Comparison of ENCODE assay signal across 24 cellular contexts in genomic region chr2:189274412-189274811, GRCh38.
"Had no signal": no experiment of that assay in that cellular context is flagged by ENCODE, and none has a peak within 500 bp of the region (broad histone marks: within the 10 kb centered on the region; RNA-seq: fewer than 3 reads in every experiment).

No MANE protein-coding gene starts in this region.

- H3K4me1 ChIP-seq: esophagus muscularis mucosa, gastroesophageal sphincter, sigmoid colon, testis, uterus had no signal

- H3K27ac Mint-ChIP-seq: activated CD4-positive, alpha-beta memory T cell treated with anti-CD3 and anti-CD28 coated beads for 36 hours; activated naive CD8-positive, alpha-beta T cell treated with anti-CD3 and anti-CD28 coated beads, Interleukin-2, amount 50 U/mL, for 24 hours; brain; memory B cell; stimulated activated memory B cell treated with anti-CD40 and anti-IgM and Interleukin-4, amounts not matched to agents 10 μg/mL and 1 μg/mL and 100 μg/mL, for 72 hours; T-cell had no signal

- H3K36me3 Mint-ChIP-seq: brain; memory B cell; stimulated activated memory B cell treated with anti-CD40 and anti-IgM and Interleukin-4, amounts not matched to agents 10 μg/mL and 1 μg/mL and 100 μg/mL, for 72 hours had no signal

- DNase-seq: activated CD4-positive, alpha-beta memory T cell treated with anti-CD3 and anti-CD28 coated beads for 36 hours; activated CD4-positive, alpha-beta T cell treated with anti-CD3 and anti-CD28 coated beads for 48 hours; activated effector memory CD4-positive, alpha-beta T cell treated with Interleukin-2 at 50 U/mL for 16 hours; activated naive CD4-positive, alpha-beta T cell treated with anti-CD3 and anti-CD28 coated beads, Interleukin-2, amount 50 U/mL, for 16 hours; activated naive CD8-positive, alpha-beta T cell treated with anti-CD3 and anti-CD28 coated beads, Interleukin-2, amount 50 U/mL, for 24 hours; activated T-cell treated with anti-CD3 and anti-CD28 coated beads, Interleukin-2, amount 50 U/mL, for 48 hours; anterior cingulate cortex; caudate nucleus; effector memory CD4-positive, alpha-beta T cell; head of caudate nucleus; hypothalamus; left ventricle myocardium superior; sigmoid colon; stimulated activated CD4-positive, alpha-beta T cell treated with anti-CD3 and anti-CD28 coated beads, Interleukin-15, amount 100 ng/mL, for 24 hours; T-cell; T-helper 9 cell; testis; uterus had no signal

- H3K4me2 ChIP-seq: smooth muscle cell had no signal

- H3K27me3 Mint-ChIP-seq: activated CD4-positive, alpha-beta memory T cell treated with anti-CD3 and anti-CD28 coated beads for 36 hours; activated naive CD8-positive, alpha-beta T cell treated with anti-CD3 and anti-CD28 coated beads, Interleukin-2, amount 50 U/mL, for 24 hours; memory B cell; stimulated activated memory B cell treated with anti-CD40 and anti-IgM and Interleukin-4, amounts not matched to agents 10 μg/mL and 1 μg/mL and 100 μg/mL, for 72 hours; T-cell had no signal

- H3K4me1 Mint-ChIP-seq: brain; memory B cell; stimulated activated memory B cell treated with anti-CD40 and anti-IgM and Interleukin-4, amounts not matched to agents 10 μg/mL and 1 μg/mL and 100 μg/mL, for 72 hours; T-cell had no signal

- H3K4me3 Mint-ChIP-seq: activated CD4-positive, alpha-beta memory T cell treated with anti-CD3 and anti-CD28 coated beads for 36 hours; activated naive CD8-positive, alpha-beta T cell treated with anti-CD3 and anti-CD28 coated beads, Interleukin-2, amount 50 U/mL, for 24 hours; brain; memory B cell; stimulated activated memory B cell treated with anti-CD40 and anti-IgM and Interleukin-4, amounts not matched to agents 10 μg/mL and 1 μg/mL and 100 μg/mL, for 72 hours; T-cell had no signal

- H3K9me3 ChIP-seq: esophagus muscularis mucosa, gastroesophageal sphincter, sigmoid colon, testis, uterus had no signal

- H3K36me3 ChIP-seq: esophagus muscularis mucosa, gastroesophageal sphincter, sigmoid colon, uterus had no signal

- H3K4me3 ChIP-seq: esophagus muscularis mucosa, gastroesophageal sphincter, sigmoid colon, smooth muscle cell, testis, uterus had no signal

- ATAC-seq: activated naive CD8-positive, alpha-beta T cell treated with anti-CD3 and anti-CD28 coated beads, Interleukin-2, amount 50 U/mL, for 24 hours; gastroesophageal sphincter; left ventricle myocardium superior; stimulated activated memory B cell treated with anti-CD40 and anti-IgM and Interleukin-4, amounts not matched to agents 10 μg/mL and 1 μg/mL and 100 μg/mL, for 72 hours; T-cell had no signal

- H3K27ac ChIP-seq: esophagus muscularis mucosa, gastroesophageal sphincter, sigmoid colon, testis, uterus had no signal

- H3K27me3 ChIP-seq: esophagus muscularis mucosa, gastroesophageal sphincter, sigmoid colon, testis, uterus had no signal
